In the genomic region with DNA sequence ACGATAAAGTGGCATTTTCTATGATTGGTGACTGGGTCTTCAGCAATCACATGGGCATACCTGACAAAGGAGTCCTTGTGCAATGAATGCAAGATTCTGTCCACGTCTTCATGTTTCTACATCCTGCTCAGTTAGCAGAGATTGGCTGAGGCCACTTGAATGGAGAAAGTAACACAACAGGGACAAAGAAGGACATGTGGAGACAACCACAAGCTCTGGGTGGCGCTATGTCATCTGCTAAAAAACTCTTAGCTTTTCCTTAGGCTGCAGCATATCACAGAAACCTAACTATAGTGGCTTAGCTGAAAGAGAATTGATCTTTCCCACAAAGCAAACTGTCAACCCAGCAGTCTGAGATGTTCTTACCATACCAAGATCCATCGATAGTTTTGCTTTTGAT, we compare ENCODE assay signal across 9 cellular contexts.
DNase-seq lines count a peak whose midpoint lies in the region; ATAC-seq and TF ChIP-seq lines count a peak whose summit lies in the region.
"Had no signal": no experiment of that assay in that cellular context is flagged by ENCODE, and none has a peak within 500 bp of the region (broad histone marks: within the 10 kb centered on the region; RNA-seq: fewer than 3 reads in every experiment).

No MANE protein-coding gene starts in this region.

- CTCF ChIA-PET in OCI-LY7 (lab: Charles Lee; ENCODE audit: unreplicated experiment) = no interaction called here

- TF ChIP-seq CTCF in OCI-LY7 (conservative IDR thresholded peaks at IDR 0.05; ENCODE audit: low read length) = no peak

- no peaks in the 10 kb centered on the region for H3K36me3 ChIP-seq in OCI-LY7 (ENCODE audit: insufficient read depth, low read length)

- BruUV-seq in OCI-LY7 (replicated peaks; lab: Mats Ljungman, UMichigan) = no TSS peak

- H3K79me2 ChIP-seq in OCI-LY7 (ENCODE audit: insufficient read depth, low read depth, low read length) = no peaks in the 10 kb centered on the region

- no peaks in the 10 kb centered on the region for H4K20me1 ChIP-seq in OCI-LY7 (ENCODE audit: insufficient read depth, low read length)

- no peak overlapping the region for H3K27ac ChIP-seq in OCI-LY7 (ENCODE audit: low read depth, low read length, poor library complexity, severe bottlenecking)

- no peak for ATAC-seq in HG03521 (IDR thresholded peaks at IDR 0.05; ENCODE audit: unreplicated experiment)
- no peak for ATAC-seq in HG02852 (IDR thresholded peaks at IDR 0.05; ENCODE audit: unreplicated experiment)
- no peak for ATAC-seq in HG02763 (IDR thresholded peaks at IDR 0.05; ENCODE audit: unreplicated experiment)

- no peaks in the 10 kb centered on the region for H3K9me3 ChIP-seq in OCI-LY7 (ENCODE audit: low read length)

- no peaks in the 10 kb centered on the region for H3K4me1 ChIP-seq in OCI-LY7 (ENCODE audit: insufficient read depth, low read length, poor library complexity, severe bottlenecking)

- no peak overlapping the region for H2AFZ ChIP-seq in OCI-LY7 (ENCODE audit: low read length)

- POLR2A ChIA-PET in OCI-LY7 (lab: Charles Lee) = no interaction called here

- peak; percentile 17 for DNase-seq in G401 (ENCODE audit: low spot score)
- peak; percentile 20 for DNase-seq in NCI-H2029 (lab: John Stamatoyannopoulos, UW)
- DNase-seq in amygdala (lab: John Stamatoyannopoulos, UW) = peak in 48 of 56 donors; percentile 1 to 79 (median 20)
- DNase-seq in medulla oblongata (ENCODE audit: extremely low spot score) = peak; percentile 81
- no peak for DNase-seq in OCI-LY7 (ENCODE audit: low spot score)
- DNase-seq: activated CD4-positive, alpha-beta T cell treated with anti-CD3 and anti-CD28 coated beads for 4 hours had no signal

- H3K9me2 ChIP-seq in OCI-LY7 (ENCODE audit: insufficient read depth, low read length) = no peaks in the 10 kb centered on the region

- no peak overlapping the region for H3K4me2 ChIP-seq in OCI-LY7 (ENCODE audit: low read length)

- H3K4me3 ChIP-seq in OCI-LY7 (ENCODE audit: low read depth, low read length, poor library complexity, severe bottlenecking) = no peak overlapping the region

- in situ Hi-C loops in G401 (cut with HindIII; ENCODE audit: low sequenced_read_pairs) = no loop called here

- intact Hi-C loops in OCI-LY7 (cut with micrococcal nuclease; ENCODE audit: unreplicated experiment) = no loop called here
